34 cellular contexts compared by ENCODE assay signal in the genomic region with DNA sequence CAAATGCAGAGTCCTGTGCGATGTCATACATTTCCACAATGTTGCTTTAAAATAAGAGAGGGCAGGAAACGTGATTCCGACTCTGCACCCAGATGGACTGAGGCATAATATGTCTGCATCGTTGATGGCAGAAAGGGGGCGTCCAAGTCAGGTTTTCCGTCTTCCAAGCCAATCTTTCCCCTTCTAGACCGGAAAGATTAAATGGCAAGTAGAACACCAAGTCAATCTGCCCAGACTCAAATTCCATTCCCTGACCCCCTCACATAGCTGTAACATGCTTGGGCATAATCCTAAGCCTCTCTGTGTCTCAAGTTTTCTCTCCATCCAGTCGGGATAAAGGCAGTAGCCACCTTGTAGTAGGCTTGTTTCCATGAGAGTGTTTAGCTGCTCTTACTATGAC. TPM values are rescaled to one million over a fixed set of nuclear protein-coding genes. Genes with fewer than 3 reads are reported as not detected.
"Had no signal": no experiment of that assay in that cellular context is flagged by ENCODE, and none has a peak within 500 bp of the region (broad histone marks: within the 10 kb centered on the region; RNA-seq: fewer than 3 reads in every experiment).

No MANE protein-coding gene starts in this region.

- H3K9me3 Mint-ChIP-seq: mesothelial cell of epicardium, nephron progenitor cell, WTC11 had no signal

- H3K9me3 ChIP-seq: heart left ventricle, pancreas, prostate gland, right atrium auricular region, spleen, suprapubic skin, tibial artery, upper lobe of right lung had no signal

- H3K4me1 ChIP-seq: heart left ventricle, pancreas, prostate gland, right atrium auricular region, spleen, suprapubic skin, upper lobe of right lung had no signal

- H3K27me3 ChIP-seq: cardiac muscle cell, heart left ventricle, right atrium auricular region, suprapubic skin, tibial artery, upper lobe of right lung had no signal

- H3K36me3 Mint-ChIP-seq: activated CD8-positive, alpha-beta memory T cell treated with anti-CD3 and anti-CD28 coated beads, Interleukin-2, amount 10 ng/mL, durations not matched to agents 7 days and 5 days; activated naive CD8-positive, alpha-beta T cell; immature natural killer cell; mesothelial cell of epicardium; naive B cell; WTC11 had no signal

- ATAC-seq: activated CD8-positive, alpha-beta memory T cell treated with anti-CD3 and anti-CD28 coated beads, Interleukin-2, amount 10 ng/mL, durations not matched to agents 7 days and 5 days; activated CD8-positive, alpha-beta T cell treated with anti-CD3 and anti-CD28 coated beads, Interleukin-2, amount 10 ng/mL, durations not matched to agents 7 days and 5 days; activated T-cell treated with anti-CD3 and anti-CD28 coated beads, Interleukin-2, amount 50 U/mL, for 72 hours; heart left ventricle; left colon; pancreas; T-helper 17 cell; upper lobe of right lung; WTC11 had no signal

- H3K27ac Mint-ChIP-seq: activated CD8-positive, alpha-beta memory T cell treated with anti-CD3 and anti-CD28 coated beads, Interleukin-2, amount 10 ng/mL, durations not matched to agents 7 days and 5 days; activated CD8-positive, alpha-beta T cell treated with anti-CD3 and anti-CD28 coated beads, Interleukin-2, amount 10 ng/mL, durations not matched to agents 7 days and 5 days; activated naive CD8-positive, alpha-beta T cell; activated T-cell treated with anti-CD3 and anti-CD28 coated beads, Interleukin-2, amount 50 U/mL, for 72 hours; immature natural killer cell; mesothelial cell of epicardium; nephron progenitor cell; T-helper 17 cell; WTC11 had no signal

- H3K27ac ChIP-seq: cardiac muscle cell, coronary artery, pancreas, right atrium auricular region, spleen, suprapubic skin, tibial artery, upper lobe of right lung had no signal

- H3K4me1 Mint-ChIP-seq: activated CD8-positive, alpha-beta memory T cell treated with anti-CD3 and anti-CD28 coated beads, Interleukin-2, amount 10 ng/mL, durations not matched to agents 7 days and 5 days; immature natural killer cell; naive B cell; T-helper 17 cell; WTC11 had no signal

- H3K36me3 ChIP-seq: cardiac muscle cell, heart left ventricle, pancreas, prostate gland, right atrium auricular region, spleen, suprapubic skin, tibial artery, upper lobe of right lung had no signal

- DNase-seq: activated CD4-positive, alpha-beta T cell treated with anti-CD3 and anti-CD28 coated beads for 1 hour; activated CD4-positive, alpha-beta T cell treated with anti-CD3 and anti-CD28 coated beads, Interleukin-2, amount 50 U/mL, for 1 hour; activated CD8-positive, alpha-beta memory T cell treated with anti-CD3 and anti-CD28 coated beads, Interleukin-2, amount 10 ng/mL, durations not matched to agents 7 days and 5 days; activated CD8-positive, alpha-beta T cell treated with anti-CD3 and anti-CD28 coated beads, Interleukin-2, amount 10 ng/mL, durations not matched to agents 7 days and 5 days; activated naive CD4-positive, alpha-beta T cell; activated T-cell treated with anti-CD3 and anti-CD28 coated beads, Interleukin-2, amount 50 U/mL, for 72 hours; anterior cingulate cortex; dorsolateral prefrontal cortex; effector memory CD4-positive, alpha-beta T cell; erythroblast; foreskin fibroblast; heart left ventricle; hypothalamus; immature natural killer cell; kidney; left colon; mammary epithelial cell; naive B cell; nephron progenitor cell; pancreas; spleen; stimulated activated naive CD4-positive, alpha-beta T cell; T-helper 17 cell; tibial artery; upper lobe of right lung had no signal

- H3K4me3 Mint-ChIP-seq: activated CD8-positive, alpha-beta memory T cell treated with anti-CD3 and anti-CD28 coated beads, Interleukin-2, amount 10 ng/mL, durations not matched to agents 7 days and 5 days; activated CD8-positive, alpha-beta T cell treated with anti-CD3 and anti-CD28 coated beads, Interleukin-2, amount 10 ng/mL, durations not matched to agents 7 days and 5 days; activated naive CD8-positive, alpha-beta T cell; activated T-cell treated with anti-CD3 and anti-CD28 coated beads, Interleukin-2, amount 50 U/mL, for 72 hours; immature natural killer cell; mesothelial cell of epicardium; naive B cell; nephron progenitor cell; T-helper 17 cell; WTC11 had no signal

- H3K27me3 Mint-ChIP-seq: activated CD8-positive, alpha-beta memory T cell treated with anti-CD3 and anti-CD28 coated beads, Interleukin-2, amount 10 ng/mL, durations not matched to agents 7 days and 5 days; activated naive CD8-positive, alpha-beta T cell; naive B cell; T-helper 17 cell had no signal

- H3K4me3 ChIP-seq: cardiac muscle cell, coronary artery, dorsolateral prefrontal cortex, heart left ventricle, pancreas, prostate gland, right atrium auricular region, spleen, suprapubic skin, tibial artery, upper lobe of right lung had no signal

RNA-seq across cellular contexts. Expression of a gene that starts 14.4 kb away (rescaled TPM):
- total RNA-seq: activated CD8-positive, alpha-beta memory T cell treated with anti-CD3 and anti-CD28 coated beads, Interleukin-2, amount 10 ng/mL, durations not matched to agents 7 days and 5 days; activated CD8-positive, alpha-beta T cell treated with anti-CD3 and anti-CD28 coated beads, Interleukin-2, amount 10 ng/mL, durations not matched to agents 7 days and 5 days; activated T-cell treated with anti-CD3 and anti-CD28 coated beads, Interleukin-2, amount 50 U/mL, for 72 hours; cardiac muscle cell; liver; mammary epithelial cell; T-helper 17 cell had no signal
- polyA plus RNA-seq: immature natural killer cell, mammary epithelial cell had no signal
